In genomic region chr17:49216953-49217650, GRCh38 we compare ENCODE assay signal across 11 cellular contexts. TPM values are rescaled to one million over a fixed set of nuclear protein-coding genes. Genes with fewer than 3 reads are reported as not detected.
DNase-seq lines count a peak whose midpoint lies in the region; ATAC-seq and TF ChIP-seq lines count a peak whose summit lies in the region.
"Had no signal": no experiment of that assay in that cellular context is flagged by ENCODE, and none has a peak within 500 bp of the region (broad histone marks: within the 10 kb centered on the region; RNA-seq: fewer than 3 reads in every experiment).

No MANE protein-coding gene starts in this region.

- H3K36me3 Mint-ChIP-seq in activated T-cell treated with anti-CD3 and anti-CD28 coated beads, Interleukin-2, amount 50 U/mL, for 24 hours (ENCODE audit: low read depth): peaks cover 66% of the 10 kb centered on the region
- peaks cover 9% of the 10 kb centered on the region for H3K36me3 Mint-ChIP-seq in activated T-cell treated with anti-CD3 and anti-CD28 coated beads, Interleukin-2, amount 50 U/mL, for 4 hours (ENCODE audit: insufficient read depth)
- peaks cover 70% of the 10 kb centered on the region for H3K36me3 Mint-ChIP-seq in activated T-helper 2 cell treated with anti-CD3 and anti-CD28 coated beads, Interferon-gamma antibody, Interleukin-2, Interleukin-4, amounts not matched to agents 10 μg/mL and 5 μg/mL and 100 μg/mL, durations not matched to agents 14 hours and 24 hours and 36 hours (ENCODE audit: low read depth)

- intact Hi-C loops in activated T-helper 2 cell treated with anti-CD3 and anti-CD28 coated beads, Interferon-gamma antibody, Interleukin-2, Interleukin-4, amounts not matched to agents 10 μg/mL and 5 μg/mL and 100 μg/mL, durations not matched to agents 14 hours and 24 hours and 36 hours (cut with micrococcal nuclease): no loop called here

- no peak for DNase-seq in activated T-cell treated with anti-CD3 and anti-CD28 coated beads, Interleukin-2, amount 50 U/mL, for 24 hours
- no peak for DNase-seq in activated T-cell treated with anti-CD3 and anti-CD28 coated beads, Interleukin-2, amount 50 U/mL, for 4 hours
- no peak for DNase-seq in activated T-helper 2 cell treated with anti-CD3 and anti-CD28 coated beads, Interferon-gamma antibody, Interleukin-2, Interleukin-4, amounts not matched to agents 10 μg/mL and 5 μg/mL and 100 μg/mL, durations not matched to agents 14 hours and 24 hours and 36 hours (ENCODE audit: low spot score)
- DNase-seq in upper lobe of left lung (peak in 1 of 2 donors; percentile 82), NCI-H1417 (lab: John Stamatoyannopoulos, UW) (no peak)
- DNase-seq in stimulated activated CD4-positive, alpha-beta T cell treated with anti-CD3 and anti-CD28 coated beads, Interleukin-4, amount 100 ng/mL, for 4 hours: no peak
- DNase-seq: activated CD4-positive, CD25-positive, alpha-beta regulatory T cell treated with anti-CD3 and anti-CD28 coated beads, Interleukin-2, amount 50 U/mL, for 72 hours had no signal

- TF ChIP-seq RAD21 in liver (IDR thresholded peaks at IDR 0.05): no peak

- H3K9ac ChIP-seq in liver (ENCODE audit: low read depth in 1 of 2, low read length in 2 of 2): no peak overlapping the region

- H3K4me1 Mint-ChIP-seq in activated T-cell treated with anti-CD3 and anti-CD28 coated beads, Interleukin-2, amount 50 U/mL, for 24 hours (ENCODE audit: low read depth): peaks cover 75% of the 10 kb centered on the region
- H3K4me1 Mint-ChIP-seq in activated T-cell treated with anti-CD3 and anti-CD28 coated beads, Interleukin-2, amount 50 U/mL, for 4 hours (ENCODE audit: low read depth): peaks cover 73% of the 10 kb centered on the region
- H3K4me1 Mint-ChIP-seq in activated T-helper 2 cell treated with anti-CD3 and anti-CD28 coated beads, Interferon-gamma antibody, Interleukin-2, Interleukin-4, amounts not matched to agents 10 μg/mL and 5 μg/mL and 100 μg/mL, durations not matched to agents 14 hours and 24 hours and 36 hours (ENCODE audit: low read depth): peaks cover 61% of the 10 kb centered on the region

- TF ChIP-seq CTCF in liver (IDR thresholded peaks at IDR 0.05; ENCODE audit: low read depth, low read length, missing input control): no peak
- no peak for TF ChIP-seq CTCF in upper lobe of left lung (IDR thresholded peaks at IDR 0.05)

- ATAC-seq in activated T-cell treated with anti-CD3 and anti-CD28 coated beads, Interleukin-2, amount 50 U/mL, for 4 hours: no peak
- peak; percentile 70 to 78 for ATAC-seq in upper lobe of left lung (ENCODE audit: low FRiP score in 2 of 2)
- ATAC-seq in GM21381 (IDR thresholded peaks at IDR 0.05; ENCODE audit: unreplicated experiment): no peak

- peak in 2 of 4 donors; percentile 31 to 44 for TF ChIP-seq EP300 in upper lobe of left lung (IDR thresholded peaks at IDR 0.05)

- 56% methylated on average over 11 of the region's 11 CpGs for WGBS in liver
- 39 to 46% methylated on average over 11 of the region's 11 CpGs for WGBS in upper lobe of left lung, 2 donors

- peaks cover 0 to 12% (median 1%) of the 10 kb centered on the region in 4 donors for H3K4me1 ChIP-seq in liver (ENCODE audit: control insufficient read depth in 4 of 4, insufficient read depth in 4 of 4, low read length in 3 of 4)
- peaks cover 53 to 81% (median 69%) of the 10 kb centered on the region in 4 donors for H3K4me1 ChIP-seq in upper lobe of left lung
- H3K4me1 ChIP-seq: breast epithelium had no signal

- no peak overlapping the region for H3K4me3 Mint-ChIP-seq in activated T-cell treated with anti-CD3 and anti-CD28 coated beads, Interleukin-2, amount 50 U/mL, for 24 hours
- H3K4me3 Mint-ChIP-seq in activated T-cell treated with anti-CD3 and anti-CD28 coated beads, Interleukin-2, amount 50 U/mL, for 4 hours: no peak overlapping the region
- H3K4me3 Mint-ChIP-seq in activated T-helper 2 cell treated with anti-CD3 and anti-CD28 coated beads, Interferon-gamma antibody, Interleukin-2, Interleukin-4, amounts not matched to agents 10 μg/mL and 5 μg/mL and 100 μg/mL, durations not matched to agents 14 hours and 24 hours and 36 hours (ENCODE audit: low read depth): peak overlapping the region; percentile 3

- no peaks in the 10 kb centered on the region for H3K27me3 ChIP-seq in liver (ENCODE audit: control insufficient read depth in 4 of 4, insufficient read depth in 4 of 4, low read length in 3 of 4)
- H3K27me3 ChIP-seq in upper lobe of left lung: no peaks in the 10 kb centered on the region

- no peaks in the 10 kb centered on the region for H3K27me3 Mint-ChIP-seq in activated T-cell treated with anti-CD3 and anti-CD28 coated beads, Interleukin-2, amount 50 U/mL, for 24 hours
- no peaks in the 10 kb centered on the region for H3K27me3 Mint-ChIP-seq in activated T-cell treated with anti-CD3 and anti-CD28 coated beads, Interleukin-2, amount 50 U/mL, for 4 hours (ENCODE audit: low read depth)
- no peaks in the 10 kb centered on the region for H3K27me3 Mint-ChIP-seq in activated T-helper 2 cell treated with anti-CD3 and anti-CD28 coated beads, Interferon-gamma antibody, Interleukin-2, Interleukin-4, amounts not matched to agents 10 μg/mL and 5 μg/mL and 100 μg/mL, durations not matched to agents 14 hours and 24 hours and 36 hours (ENCODE audit: low read depth)

- H3K27ac Mint-ChIP-seq in activated T-cell treated with anti-CD3 and anti-CD28 coated beads, Interleukin-2, amount 50 U/mL, for 24 hours: peak overlapping the region; percentile 39
- H3K27ac Mint-ChIP-seq in activated T-helper 2 cell treated with anti-CD3 and anti-CD28 coated beads, Interferon-gamma antibody, Interleukin-2, Interleukin-4, amounts not matched to agents 10 μg/mL and 5 μg/mL and 100 μg/mL, durations not matched to agents 14 hours and 24 hours and 36 hours: peak overlapping the region; percentile 44

- no peak overlapping the region for H3K4me3 ChIP-seq in liver (ENCODE audit: low read depth in 1 of 3, low read length in 3 of 3)
- H3K4me3 ChIP-seq in upper lobe of left lung: no peak overlapping the region
- H3K4me3 ChIP-seq: breast epithelium, HAP-1 had no signal

- no peaks in the 10 kb centered on the region for H3K9me3 Mint-ChIP-seq in activated T-cell treated with anti-CD3 and anti-CD28 coated beads, Interleukin-2, amount 50 U/mL, for 24 hours
- H3K9me3 Mint-ChIP-seq in activated T-cell treated with anti-CD3 and anti-CD28 coated beads, Interleukin-2, amount 50 U/mL, for 4 hours: no peaks in the 10 kb centered on the region
- no peaks in the 10 kb centered on the region for H3K9me3 Mint-ChIP-seq in activated T-helper 2 cell treated with anti-CD3 and anti-CD28 coated beads, Interferon-gamma antibody, Interleukin-2, Interleukin-4, amounts not matched to agents 10 μg/mL and 5 μg/mL and 100 μg/mL, durations not matched to agents 14 hours and 24 hours and 36 hours

- H3K9me3 ChIP-seq in liver (ENCODE audit: control insufficient read depth in 4 of 4, low read length in 3 of 4): no peaks in the 10 kb centered on the region
- no peaks in the 10 kb centered on the region for H3K9me3 ChIP-seq in upper lobe of left lung
- H3K9me3 ChIP-seq: breast epithelium, HAP-1 had no signal

- no peaks in the 10 kb centered on the region for H3K36me3 ChIP-seq in liver (ENCODE audit: control insufficient read depth in 4 of 4, insufficient read depth in 3 of 4, low read depth in 1 of 4, low read length in 3 of 4)
- peaks cover 0 to 22% (median 5%) of the 10 kb centered on the region in 4 donors for H3K36me3 ChIP-seq in upper lobe of left lung
- H3K36me3 ChIP-seq: breast epithelium, HAP-1 had no signal

- H3K27ac ChIP-seq in liver (ENCODE audit: low read depth in 1 of 2, low read length in 2 of 2) (peak overlapping the region in 1 of 2 donors; percentile 41), upper lobe of left lung (peak overlapping the region; percentile 64 to 86 (median 78))

- peak in 1 of 4 donors; percentile 45 for TF ChIP-seq POLR2A in upper lobe of left lung (IDR thresholded peaks at IDR 0.05)

TF ChIP-seq in liver, 16 proteins besides CTCF, POLR2A, EP300 and RAD21 (continues in another document):
- TF ChIP-seq ZBTB33 (IDR thresholded peaks at IDR 0.05) (no peak), HNF4G (IDR thresholded peaks at IDR 0.05) (no peak)

RNA-seq across cellular contexts. Expression of gene ABI3, which starts 6.6 kb away (rescaled TPM):
- total RNA-seq in activated T-cell treated with anti-CD3 and anti-CD28 coated beads, Interleukin-2, amount 50 U/mL, for 4 hours: 10 to 100 TPM; 15.0 to 24.2 (median 22.7) TPM
- total RNA-seq in activated T-helper 2 cell treated with anti-CD3 and anti-CD28 coated beads, Interferon-gamma antibody, Interleukin-2, Interleukin-4, amounts not matched to agents 10 μg/mL and 5 μg/mL and 100 μg/mL, durations not matched to agents 14 hours and 24 hours and 36 hours: 28.5 and 30.0 TPM in 2 replicates
- total RNA-seq in liver (1 to 10 TPM; 4.9 to 8.8 TPM), upper lobe of left lung (10 to 100 TPM in 4 of 6 donors, 1 to 10 TPM in 2; 8.5 to 38.4 (median 27.3) TPM)
- 1 to 10 TPM; 4.7 to 6.0 TPM for polyA plus RNA-seq in liver

RNA-seq across cellular contexts. Expression of gene GNGT2, which starts 6.7 kb away (rescaled TPM):
- total RNA-seq in activated T-cell treated with anti-CD3 and anti-CD28 coated beads, Interleukin-2, amount 50 U/mL, for 4 hours: 10 to 100 TPM in 2 of 3 donors, 1 to 10 TPM in 1; 8.7 to 14.8 (median 12.8) TPM
- 16.8 and 17.1 TPM in 2 replicates for total RNA-seq in activated T-helper 2 cell treated with anti-CD3 and anti-CD28 coated beads, Interferon-gamma antibody, Interleukin-2, Interleukin-4, amounts not matched to agents 10 μg/mL and 5 μg/mL and 100 μg/mL, durations not matched to agents 14 hours and 24 hours and 36 hours
- total RNA-seq in liver (1 to 10 TPM in 1 of 2 donors, under 1 TPM in 1; 0.23 to 1.1 TPM), upper lobe of left lung (10 to 100 TPM in 3 of 6 donors, 1 to 10 TPM in 3; 1.1 to 22.5 (median 9.9) TPM)
- polyA plus RNA-seq in liver: 1 to 10 TPM; 1.2 to 2.2 TPM

RNA-seq across cellular contexts. Expression of gene PHOSPHO1, which starts 13.5 kb away (rescaled TPM):
- total RNA-seq in activated T-cell treated with anti-CD3 and anti-CD28 coated beads, Interleukin-2, amount 50 U/mL, for 4 hours: under 1 TPM in 1 of 3 donors, not detected in 2; 0.23 TPM
- not detected in 2 replicates for total RNA-seq in activated T-helper 2 cell treated with anti-CD3 and anti-CD28 coated beads, Interferon-gamma antibody, Interleukin-2, Interleukin-4, amounts not matched to agents 10 μg/mL and 5 μg/mL and 100 μg/mL, durations not matched to agents 14 hours and 24 hours and 36 hours
- total RNA-seq in liver (10 to 100 TPM in 1 of 2 donors, under 1 TPM in 1; 0.42 to 99.4 TPM), upper lobe of left lung (1 to 10 TPM in 4 of 6 donors, under 1 TPM in 1, not detected in 1; 0.30 to 4.7 (median 3.1) TPM)
- polyA plus RNA-seq in liver: under 1 TPM; 0.22 to 0.38 TPM

Comparison
In these comparisons a context has a peak if more than half of its experiments do, and no peak if none do; other contexts are left out.
1. ATAC-seq: peak in upper lobe of left lung (2 of 2); none in activated T-cell treated with anti-CD3 and anti-CD28 coated beads, Interleukin-2, amount 50 U/mL, for 4 hours (0 of 2) and GM21381 (single experiment).